ENCODE assay signal across 1 cellular context in the genomic region with DNA sequence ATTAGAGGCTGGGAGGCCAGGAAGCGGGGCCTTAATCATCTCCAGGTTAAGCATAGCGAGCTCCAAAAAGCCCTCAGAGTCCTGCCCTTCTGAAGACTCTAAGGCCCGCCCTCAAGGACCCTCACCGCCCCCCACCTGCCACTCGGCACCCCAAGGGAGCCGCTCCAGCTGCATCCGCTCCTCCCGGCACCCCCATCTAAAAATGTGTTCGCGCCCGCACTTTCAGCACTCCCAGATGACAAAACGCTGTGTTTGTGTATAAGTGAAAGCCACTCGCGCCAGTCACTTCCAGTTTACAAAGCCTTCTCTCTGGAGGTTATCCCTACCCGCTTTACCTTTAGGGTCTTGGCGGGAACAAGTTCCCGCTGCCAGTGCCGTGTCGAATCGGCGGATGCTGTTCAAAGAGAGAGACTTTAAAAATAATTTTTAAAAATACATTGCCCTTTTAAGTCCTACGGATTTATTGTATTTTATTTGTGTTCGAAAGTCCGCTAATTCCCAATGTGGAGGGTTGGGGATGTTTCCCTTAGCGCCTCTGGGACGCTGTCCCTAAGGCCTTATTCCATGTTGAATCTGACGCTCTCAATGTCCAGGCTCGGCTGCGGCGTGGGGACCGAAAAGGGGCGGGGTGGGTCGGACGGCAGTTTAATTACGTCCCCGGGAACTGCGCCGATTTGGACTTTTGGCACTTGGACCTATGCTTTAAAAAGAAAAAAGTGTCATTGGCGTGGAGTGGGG.
A peak's percentile ranks its signal among the peaks of the same experiment; 100 is the strongest.
TF ChIP-seq lines count a peak whose summit lies in the region.

A gene (minus strand): TSS at position 64 of the 738 bp plus-strand sequence. CDS start 900 bp downstream, outside the sequence.
A gene with protein sequence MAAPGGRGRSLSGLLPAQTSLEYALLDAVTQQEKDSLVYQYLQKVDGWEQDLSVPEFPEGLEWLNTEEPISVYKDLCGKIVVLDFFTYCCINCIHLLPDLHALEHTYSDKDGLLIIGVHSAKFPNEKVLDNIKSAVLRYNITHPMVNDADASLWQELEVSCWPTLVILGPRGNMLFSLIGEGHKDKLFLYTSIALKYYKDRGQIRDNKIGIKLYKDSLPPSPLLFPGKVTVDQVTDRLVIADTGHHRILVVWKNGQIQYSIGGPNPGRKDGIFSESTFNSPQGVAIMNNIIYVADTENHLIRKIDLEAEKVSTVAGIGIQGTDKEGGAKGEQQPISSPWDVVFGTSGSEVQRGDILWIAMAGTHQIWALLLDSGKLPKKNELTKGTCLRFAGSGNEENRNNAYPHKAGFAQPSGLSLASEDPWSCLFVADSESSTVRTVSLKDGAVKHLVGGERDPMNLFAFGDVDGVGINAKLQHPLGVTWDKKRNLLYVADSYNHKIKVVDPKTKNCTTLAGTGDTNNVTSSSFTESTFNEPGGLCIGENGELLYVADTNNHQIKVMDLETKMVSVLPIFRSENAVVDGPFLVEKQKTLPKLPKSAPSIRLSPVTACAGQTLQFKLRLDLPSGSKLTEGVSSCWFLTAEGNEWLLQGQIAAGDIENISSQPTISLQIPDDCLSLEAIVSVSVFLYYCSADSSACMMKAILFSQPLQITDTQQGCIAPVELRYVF (plus strand): TSS at position 643 of the 738 bp plus-strand sequence. CDS start 212 bp downstream, outside the sequence.

TF ChIP-seq in A549, 52 proteins besides CTCF, POLR2A, EP300 and RAD21 (continued from another document):
- TF ChIP-seq, protein P1, sequence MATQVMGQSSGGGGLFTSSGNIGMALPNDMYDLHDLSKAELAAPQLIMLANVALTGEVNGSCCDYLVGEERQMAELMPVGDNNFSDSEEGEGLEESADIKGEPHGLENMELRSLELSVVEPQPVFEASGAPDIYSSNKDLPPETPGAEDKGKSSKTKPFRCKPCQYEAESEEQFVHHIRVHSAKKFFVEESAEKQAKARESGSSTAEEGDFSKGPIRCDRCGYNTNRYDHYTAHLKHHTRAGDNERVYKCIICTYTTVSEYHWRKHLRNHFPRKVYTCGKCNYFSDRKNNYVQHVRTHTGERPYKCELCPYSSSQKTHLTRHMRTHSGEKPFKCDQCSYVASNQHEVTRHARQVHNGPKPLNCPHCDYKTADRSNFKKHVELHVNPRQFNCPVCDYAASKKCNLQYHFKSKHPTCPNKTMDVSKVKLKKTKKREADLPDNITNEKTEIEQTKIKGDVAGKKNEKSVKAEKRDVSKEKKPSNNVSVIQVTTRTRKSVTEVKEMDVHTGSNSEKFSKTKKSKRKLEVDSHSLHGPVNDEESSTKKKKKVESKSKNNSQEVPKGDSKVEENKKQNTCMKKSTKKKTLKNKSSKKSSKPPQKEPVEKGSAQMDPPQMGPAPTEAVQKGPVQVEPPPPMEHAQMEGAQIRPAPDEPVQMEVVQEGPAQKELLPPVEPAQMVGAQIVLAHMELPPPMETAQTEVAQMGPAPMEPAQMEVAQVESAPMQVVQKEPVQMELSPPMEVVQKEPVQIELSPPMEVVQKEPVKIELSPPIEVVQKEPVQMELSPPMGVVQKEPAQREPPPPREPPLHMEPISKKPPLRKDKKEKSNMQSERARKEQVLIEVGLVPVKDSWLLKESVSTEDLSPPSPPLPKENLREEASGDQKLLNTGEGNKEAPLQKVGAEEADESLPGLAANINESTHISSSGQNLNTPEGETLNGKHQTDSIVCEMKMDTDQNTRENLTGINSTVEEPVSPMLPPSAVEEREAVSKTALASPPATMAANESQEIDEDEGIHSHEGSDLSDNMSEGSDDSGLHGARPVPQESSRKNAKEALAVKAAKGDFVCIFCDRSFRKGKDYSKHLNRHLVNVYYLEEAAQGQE (IDR thresholded peaks at IDR 0.05), result peak; percentile 16
- TF ChIP-seq SREBF2 (IDR thresholded peaks at IDR 0.05) (no peak), MAFK (IDR thresholded peaks at IDR 0.05; ENCODE audit: partially characterized antibody) (no peak), HOXB5 (CRISPR knock-in tag; IDR thresholded peaks at IDR 0.05) (no peak; the same call in 1 of the 2 replicates), FOSL2 (IDR thresholded peaks at IDR 0.05) (no peak), FOSL2 (CRISPR knock-in tag; IDR thresholded peaks at IDR 0.05) (no peak), CBX2 (IDR thresholded peaks at IDR 0.05; ENCODE audit: borderline replicate concordance, low read depth) (no peak), RARB (CRISPR knock-in tag; IDR thresholded peaks at IDR 0.05) (no peak), HOXB13 (CRISPR knock-in tag; IDR thresholded peaks at IDR 0.05; ENCODE audit: low read depth) (no peak), ZFP36 (IDR thresholded peaks at IDR 0.05; ENCODE audit: borderline replicate concordance, partially characterized antibody) (no peak), RFX5 (IDR thresholded peaks at IDR 0.05) (no peak), SMC3 (IDR thresholded peaks at IDR 0.05) (no peak), FOSB (CRISPR knock-in tag; IDR thresholded peaks at IDR 0.05) (0 out of 2 replicates have a peak, but pooled peaks have one; percentile 16), RCOR1 (IDR thresholded peaks at IDR 0.05; ENCODE audit: low read depth, low read length) (no peak), JUN (IDR thresholded peaks at IDR 0.05) (peak; percentile 65 to 79; a peak in 3 of 5 replicates), NFE2L2 (conservative IDR thresholded peaks at IDR 0.05; ENCODE audit: low read length) (no peak), TFCP2L1 (CRISPR knock-in tag; IDR thresholded peaks at IDR 0.05) (no peak), EHMT2 (IDR thresholded peaks at IDR 0.05; ENCODE audit: low read depth) (no peak), CEBPB (IDR thresholded peaks at IDR 0.05) (no peak), EHF (CRISPR knock-in tag; IDR thresholded peaks at IDR 0.05) (peak; percentile 67; the same call in 1 of the 2 replicates), HDAC2 (IDR thresholded peaks at IDR 0.05) (no peak; the same call in 1 of the 2 replicates), HOXA7 (CRISPR knock-in tag; IDR thresholded peaks at IDR 0.05) (no peak), HEYL (CRISPR knock-in tag; IDR thresholded peaks at IDR 0.05) (no peak), GATA3 (IDR thresholded peaks at IDR 0.05; ENCODE audit: borderline replicate concordance) (no peak; the same call in 1 of the 2 replicates)
- TF ChIP-seq, protein P2, sequence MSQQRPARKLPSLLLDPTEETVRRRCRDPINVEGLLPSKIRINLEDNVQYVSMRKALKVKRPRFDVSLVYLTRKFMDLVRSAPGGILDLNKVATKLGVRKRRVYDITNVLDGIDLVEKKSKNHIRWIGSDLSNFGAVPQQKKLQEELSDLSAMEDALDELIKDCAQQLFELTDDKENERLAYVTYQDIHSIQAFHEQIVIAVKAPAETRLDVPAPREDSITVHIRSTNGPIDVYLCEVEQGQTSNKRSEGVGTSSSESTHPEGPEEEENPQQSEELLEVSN (IDR thresholded peaks at IDR 0.05; ENCODE audit: borderline replicate concordance, low read depth), result peak; percentile 90
- TF ChIP-seq, protein P3, sequence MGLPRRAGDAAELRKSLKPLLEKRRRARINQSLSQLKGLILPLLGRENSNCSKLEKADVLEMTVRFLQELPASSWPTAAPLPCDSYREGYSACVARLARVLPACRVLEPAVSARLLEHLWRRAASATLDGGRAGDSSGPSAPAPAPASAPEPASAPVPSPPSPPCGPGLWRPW (IDR thresholded peaks at IDR 0.05), result no peak
- TF ChIP-seq, protein P4, sequence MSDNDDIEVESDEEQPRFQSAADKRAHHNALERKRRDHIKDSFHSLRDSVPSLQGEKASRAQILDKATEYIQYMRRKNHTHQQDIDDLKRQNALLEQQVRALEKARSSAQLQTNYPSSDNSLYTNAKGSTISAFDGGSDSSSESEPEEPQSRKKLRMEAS (IDR thresholded peaks at IDR 0.05), result peak; percentile 76
- TF ChIP-seq, protein P5, sequence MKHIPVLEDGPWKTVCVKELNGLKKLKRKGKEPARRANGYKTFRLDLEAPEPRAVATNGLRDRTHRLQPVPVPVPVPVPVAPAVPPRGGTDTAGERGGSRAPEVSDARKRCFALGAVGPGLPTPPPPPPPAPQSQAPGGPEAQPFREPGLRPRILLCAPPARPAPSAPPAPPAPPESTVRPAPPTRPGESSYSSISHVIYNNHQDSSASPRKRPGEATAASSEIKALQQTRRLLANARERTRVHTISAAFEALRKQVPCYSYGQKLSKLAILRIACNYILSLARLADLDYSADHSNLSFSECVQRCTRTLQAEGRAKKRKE (CRISPR knock-in tag; IDR thresholded peaks at IDR 0.05; ENCODE audit: low read depth), result no peak
- TF ChIP-seq, protein P6, sequence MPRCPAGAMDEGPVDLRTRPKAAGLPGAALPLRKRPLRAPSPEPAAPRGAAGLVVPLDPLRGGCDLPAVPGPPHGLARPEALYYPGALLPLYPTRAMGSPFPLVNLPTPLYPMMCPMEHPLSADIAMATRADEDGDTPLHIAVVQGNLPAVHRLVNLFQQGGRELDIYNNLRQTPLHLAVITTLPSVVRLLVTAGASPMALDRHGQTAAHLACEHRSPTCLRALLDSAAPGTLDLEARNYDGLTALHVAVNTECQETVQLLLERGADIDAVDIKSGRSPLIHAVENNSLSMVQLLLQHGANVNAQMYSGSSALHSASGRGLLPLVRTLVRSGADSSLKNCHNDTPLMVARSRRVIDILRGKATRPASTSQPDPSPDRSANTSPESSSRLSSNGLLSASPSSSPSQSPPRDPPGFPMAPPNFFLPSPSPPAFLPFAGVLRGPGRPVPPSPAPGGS (IDR thresholded peaks at IDR 0.05), result no peak
- TF ChIP-seq, protein P7, sequence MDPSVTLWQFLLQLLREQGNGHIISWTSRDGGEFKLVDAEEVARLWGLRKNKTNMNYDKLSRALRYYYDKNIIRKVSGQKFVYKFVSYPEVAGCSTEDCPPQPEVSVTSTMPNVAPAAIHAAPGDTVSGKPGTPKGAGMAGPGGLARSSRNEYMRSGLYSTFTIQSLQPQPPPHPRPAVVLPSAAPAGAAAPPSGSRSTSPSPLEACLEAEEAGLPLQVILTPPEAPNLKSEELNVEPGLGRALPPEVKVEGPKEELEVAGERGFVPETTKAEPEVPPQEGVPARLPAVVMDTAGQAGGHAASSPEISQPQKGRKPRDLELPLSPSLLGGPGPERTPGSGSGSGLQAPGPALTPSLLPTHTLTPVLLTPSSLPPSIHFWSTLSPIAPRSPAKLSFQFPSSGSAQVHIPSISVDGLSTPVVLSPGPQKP (IDR thresholded peaks at IDR 0.05; ENCODE audit: low read depth, low read length), result no peak
